In genomic region chr12:19227190-19227879, GRCh38 we compare ENCODE assay signal across 1 cellular context.
TF ChIP-seq lines count a peak whose summit lies in the region.

No MANE protein-coding gene starts in this region.

TF ChIP-seq in GM23338, 12 proteins besides CTCF, POLR2A, EP300 and RAD21 (continued from another document):
- TF ChIP-seq ETS1 (IDR thresholded peaks at IDR 0.05): no peak
- TF ChIP-seq NANOG (IDR thresholded peaks at IDR 0.05; ENCODE audit: borderline replicate concordance): no peak
- TF ChIP-seq POLR2AphosphoS5 (IDR thresholded peaks at IDR 0.05; ENCODE audit: low read depth): no peak
- TF ChIP-seq ZNF331 (CRISPR knock-in tag; IDR thresholded peaks at IDR 0.05; ENCODE audit: low read depth): no peak
- TF ChIP-seq JUNB (IDR thresholded peaks at IDR 0.05; ENCODE audit: unreplicated experiment): no peak
- TF ChIP-seq, protein P1, sequence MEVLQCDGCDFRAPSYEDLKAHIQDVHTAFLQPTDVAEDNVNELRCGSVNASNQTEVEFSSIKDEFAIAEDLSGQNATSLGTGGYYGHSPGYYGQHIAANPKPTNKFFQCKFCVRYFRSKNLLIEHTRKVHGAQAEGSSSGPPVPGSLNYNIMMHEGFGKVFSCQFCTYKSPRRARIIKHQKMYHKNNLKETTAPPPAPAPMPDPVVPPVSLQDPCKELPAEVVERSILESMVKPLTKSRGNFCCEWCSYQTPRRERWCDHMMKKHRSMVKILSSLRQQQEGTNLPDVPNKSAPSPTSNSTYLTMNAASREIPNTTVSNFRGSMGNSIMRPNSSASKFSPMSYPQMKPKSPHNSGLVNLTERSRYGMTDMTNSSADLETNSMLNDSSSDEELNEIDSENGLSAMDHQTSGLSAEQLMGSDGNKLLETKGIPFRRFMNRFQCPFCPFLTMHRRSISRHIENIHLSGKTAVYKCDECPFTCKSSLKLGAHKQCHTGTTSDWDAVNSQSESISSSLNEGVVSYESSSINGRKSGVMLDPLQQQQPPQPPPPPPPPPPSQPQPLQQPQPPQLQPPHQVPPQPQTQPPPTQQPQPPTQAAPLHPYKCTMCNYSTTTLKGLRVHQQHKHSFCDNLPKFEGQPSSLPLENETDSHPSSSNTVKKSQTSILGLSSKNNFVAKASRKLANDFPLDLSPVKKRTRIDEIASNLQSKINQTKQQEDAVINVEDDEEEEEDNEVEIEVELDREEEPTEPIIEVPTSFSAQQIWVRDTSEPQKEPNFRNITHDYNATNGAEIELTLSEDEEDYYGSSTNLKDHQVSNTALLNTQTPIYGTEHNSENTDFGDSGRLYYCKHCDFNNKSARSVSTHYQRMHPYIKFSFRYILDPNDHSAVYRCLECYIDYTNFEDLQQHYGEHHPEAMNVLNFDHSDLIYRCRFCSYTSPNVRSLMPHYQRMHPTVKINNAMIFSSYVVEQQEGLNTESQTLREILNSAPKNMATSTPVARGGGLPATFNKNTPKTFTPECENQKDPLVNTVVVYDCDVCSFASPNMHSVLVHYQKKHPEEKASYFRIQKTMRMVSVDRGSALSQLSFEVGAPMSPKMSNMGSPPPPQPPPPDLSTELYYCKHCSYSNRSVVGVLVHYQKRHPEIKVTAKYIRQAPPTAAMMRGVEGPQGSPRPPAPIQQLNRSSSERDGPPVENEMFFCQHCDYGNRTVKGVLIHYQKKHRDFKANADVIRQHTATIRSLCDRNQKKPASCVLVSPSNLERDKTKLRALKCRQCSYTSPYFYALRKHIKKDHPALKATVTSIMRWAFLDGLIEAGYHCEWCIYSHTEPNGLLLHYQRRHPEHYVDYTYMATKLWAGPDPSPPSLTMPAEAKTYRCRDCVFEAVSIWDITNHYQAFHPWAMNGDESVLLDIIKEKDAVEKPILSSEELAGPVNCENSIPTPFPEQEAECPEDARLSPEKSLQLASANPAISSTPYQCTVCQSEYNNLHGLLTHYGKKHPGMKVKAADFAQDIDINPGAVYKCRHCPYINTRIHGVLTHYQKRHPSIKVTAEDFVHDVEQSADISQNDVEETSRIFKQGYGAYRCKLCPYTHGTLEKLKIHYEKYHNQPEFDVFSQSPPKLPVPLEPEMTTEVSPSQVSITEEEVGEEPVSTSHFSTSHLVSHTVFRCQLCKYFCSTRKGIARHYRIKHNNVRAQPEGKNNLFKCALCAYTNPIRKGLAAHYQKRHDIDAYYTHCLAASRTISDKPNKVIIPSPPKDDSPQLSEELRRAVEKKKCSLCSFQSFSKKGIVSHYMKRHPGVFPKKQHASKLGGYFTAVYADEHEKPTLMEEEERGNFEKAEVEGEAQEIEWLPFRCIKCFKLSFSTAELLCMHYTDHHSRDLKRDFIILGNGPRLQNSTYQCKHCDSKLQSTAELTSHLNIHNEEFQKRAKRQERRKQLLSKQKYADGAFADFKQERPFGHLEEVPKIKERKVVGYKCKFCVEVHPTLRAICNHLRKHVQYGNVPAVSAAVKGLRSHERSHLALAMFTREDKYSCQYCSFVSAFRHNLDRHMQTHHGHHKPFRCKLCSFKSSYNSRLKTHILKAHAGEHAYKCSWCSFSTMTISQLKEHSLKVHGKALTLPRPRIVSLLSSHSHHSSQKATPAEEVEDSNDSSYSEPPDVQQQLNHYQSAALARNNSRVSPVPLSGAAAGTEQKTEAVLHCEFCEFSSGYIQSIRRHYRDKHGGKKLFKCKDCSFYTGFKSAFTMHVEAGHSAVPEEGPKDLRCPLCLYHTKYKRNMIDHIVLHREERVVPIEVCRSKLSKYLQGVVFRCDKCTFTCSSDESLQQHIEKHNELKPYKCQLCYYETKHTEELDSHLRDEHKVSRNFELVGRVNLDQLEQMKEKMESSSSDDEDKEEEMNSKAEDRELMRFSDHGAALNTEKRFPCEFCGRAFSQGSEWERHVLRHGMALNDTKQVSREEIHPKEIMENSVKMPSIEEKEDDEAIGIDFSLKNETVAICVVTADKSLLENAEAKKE (CRISPR knock-in tag; IDR thresholded peaks at IDR 0.05): no peak
- TF ChIP-seq EZH2 (IDR thresholded peaks at IDR 0.05; ENCODE audit: low read depth, unreplicated experiment): no peak
